Comparison of ENCODE assay signal across 1 cellular context in the genomic region with DNA sequence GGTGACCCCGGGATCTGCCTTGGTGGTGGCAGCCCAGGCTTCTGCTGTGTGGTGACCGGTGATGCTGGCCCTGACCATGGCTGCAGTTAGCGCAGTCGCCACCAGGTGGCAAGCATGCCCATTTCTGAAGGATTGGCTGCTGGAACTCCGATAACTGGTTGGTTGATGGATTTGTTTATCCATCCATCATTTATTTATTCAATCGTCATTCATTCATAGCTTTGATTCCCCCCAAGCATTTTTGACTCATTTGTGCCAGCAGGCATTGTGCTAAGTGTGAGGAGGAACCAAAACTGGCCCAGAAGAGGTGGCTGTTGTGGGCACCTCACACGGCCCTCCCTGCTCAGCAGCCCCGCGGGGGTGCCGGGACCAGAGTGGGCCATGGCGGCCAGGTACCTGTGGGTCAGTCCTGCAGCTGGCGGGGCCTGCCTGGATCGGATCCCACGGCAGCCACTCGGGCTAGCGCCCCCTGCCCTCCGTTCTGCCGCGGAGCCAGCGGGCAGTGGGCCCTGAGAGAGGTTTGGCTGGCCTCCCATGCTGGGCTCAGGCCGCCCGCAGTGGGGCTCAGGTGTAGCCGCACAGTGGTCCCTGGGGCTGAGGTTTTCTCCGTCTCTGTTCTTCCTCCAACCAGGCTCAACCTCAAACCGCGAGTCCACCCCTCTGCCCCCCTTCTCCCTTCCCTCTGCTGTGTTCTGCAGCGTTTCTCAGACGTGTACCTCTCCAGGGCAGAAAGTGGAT.
TF ChIP-seq lines count a peak whose summit lies in the region.

No MANE protein-coding gene starts in this region.

TF ChIP-seq in SK-N-SH, 30 proteins besides CTCF, POLR2A, EP300 and RAD21 (continued from another document):
- TF ChIP-seq, protein P1, sequence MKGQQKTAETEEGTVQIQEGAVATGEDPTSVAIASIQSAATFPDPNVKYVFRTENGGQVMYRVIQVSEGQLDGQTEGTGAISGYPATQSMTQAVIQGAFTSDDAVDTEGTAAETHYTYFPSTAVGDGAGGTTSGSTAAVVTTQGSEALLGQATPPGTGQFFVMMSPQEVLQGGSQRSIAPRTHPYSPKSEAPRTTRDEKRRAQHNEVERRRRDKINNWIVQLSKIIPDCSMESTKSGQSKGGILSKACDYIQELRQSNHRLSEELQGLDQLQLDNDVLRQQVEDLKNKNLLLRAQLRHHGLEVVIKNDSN (IDR thresholded peaks at IDR 0.05; ENCODE audit: borderline replicate concordance, low read depth), result no peak
- TF ChIP-seq, protein P2, sequence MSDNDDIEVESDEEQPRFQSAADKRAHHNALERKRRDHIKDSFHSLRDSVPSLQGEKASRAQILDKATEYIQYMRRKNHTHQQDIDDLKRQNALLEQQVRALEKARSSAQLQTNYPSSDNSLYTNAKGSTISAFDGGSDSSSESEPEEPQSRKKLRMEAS (IDR thresholded peaks at IDR 0.05; ENCODE audit: low read depth), result peak; percentile 79; the same call in 1 of the 2 replicates
- TF ChIP-seq RFX5 (IDR thresholded peaks at IDR 0.05; ENCODE audit: low read length) (0 out of 2 replicates have a peak, but pooled peaks have one; percentile 43), TAF1 (IDR thresholded peaks at IDR 0.05; ENCODE audit: borderline replicate concordance, low read depth, low read length) (peak; percentile 14; the same call in 1 of the 2 replicates), GABPA (IDR thresholded peaks at IDR 0.05; ENCODE audit: low read depth) (no peak), MEF2A (IDR thresholded peaks at IDR 0.05; ENCODE audit: borderline replicate concordance, low read depth) (no peak), NRF1 (IDR thresholded peaks at IDR 0.05; ENCODE audit: low read depth, low read length) (0 out of 2 replicates have a peak, but pooled peaks have one; percentile 14), FOSL2 (IDR thresholded peaks at IDR 0.05; ENCODE audit: borderline replicate concordance, low read depth) (no peak), TEAD4 (IDR thresholded peaks at IDR 0.05; ENCODE audit: borderline replicate concordance, insufficient read depth) (no peak), FOXJ3 (CRISPR knock-in tag; IDR thresholded peaks at IDR 0.05) (no peak), SMC3 (IDR thresholded peaks at IDR 0.05; ENCODE audit: low read depth, low read length) (peak; percentile 100), EZH2phosphoT487 (IDR thresholded peaks at IDR 0.05; ENCODE audit: borderline replicate concordance, low read depth) (no peak), CHD2 (IDR thresholded peaks at IDR 0.05; ENCODE audit: low read length, partially characterized antibody) (peak; percentile 52), SIN3A (IDR thresholded peaks at IDR 0.05; ENCODE audit: borderline replicate concordance, low read depth, low read length) (peak; percentile 40; the same call in 1 of the 2 replicates), JUND (IDR thresholded peaks at IDR 0.05) (no peak; the same call in 1 of the 2 replicates), TCF12 (IDR thresholded peaks at IDR 0.05) (no peak), YY1 (IDR thresholded peaks at IDR 0.05; ENCODE audit: low read depth) (peak; percentile 62; the same call in 1 of the 2 replicates), MXI1 (IDR thresholded peaks at IDR 0.05; ENCODE audit: low read depth, low read length) (no peak; the same call in 1 of the 2 replicates)
- TF ChIP-seq, protein P3, sequence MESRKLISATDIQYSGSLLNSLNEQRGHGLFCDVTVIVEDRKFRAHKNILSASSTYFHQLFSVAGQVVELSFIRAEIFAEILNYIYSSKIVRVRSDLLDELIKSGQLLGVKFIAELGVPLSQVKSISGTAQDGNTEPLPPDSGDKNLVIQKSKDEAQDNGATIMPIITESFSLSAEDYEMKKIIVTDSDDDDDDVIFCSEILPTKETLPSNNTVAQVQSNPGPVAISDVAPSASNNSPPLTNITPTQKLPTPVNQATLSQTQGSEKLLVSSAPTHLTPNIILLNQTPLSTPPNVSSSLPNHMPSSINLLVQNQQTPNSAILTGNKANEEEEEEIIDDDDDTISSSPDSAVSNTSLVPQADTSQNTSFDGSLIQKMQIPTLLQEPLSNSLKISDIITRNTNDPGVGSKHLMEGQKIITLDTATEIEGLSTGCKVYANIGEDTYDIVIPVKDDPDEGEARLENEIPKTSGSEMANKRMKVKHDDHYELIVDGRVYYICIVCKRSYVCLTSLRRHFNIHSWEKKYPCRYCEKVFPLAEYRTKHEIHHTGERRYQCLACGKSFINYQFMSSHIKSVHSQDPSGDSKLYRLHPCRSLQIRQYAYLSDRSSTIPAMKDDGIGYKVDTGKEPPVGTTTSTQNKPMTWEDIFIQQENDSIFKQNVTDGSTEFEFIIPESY (IDR thresholded peaks at IDR 0.05; ENCODE audit: borderline replicate concordance, low read depth), result no peak
- TF ChIP-seq, protein P4, sequence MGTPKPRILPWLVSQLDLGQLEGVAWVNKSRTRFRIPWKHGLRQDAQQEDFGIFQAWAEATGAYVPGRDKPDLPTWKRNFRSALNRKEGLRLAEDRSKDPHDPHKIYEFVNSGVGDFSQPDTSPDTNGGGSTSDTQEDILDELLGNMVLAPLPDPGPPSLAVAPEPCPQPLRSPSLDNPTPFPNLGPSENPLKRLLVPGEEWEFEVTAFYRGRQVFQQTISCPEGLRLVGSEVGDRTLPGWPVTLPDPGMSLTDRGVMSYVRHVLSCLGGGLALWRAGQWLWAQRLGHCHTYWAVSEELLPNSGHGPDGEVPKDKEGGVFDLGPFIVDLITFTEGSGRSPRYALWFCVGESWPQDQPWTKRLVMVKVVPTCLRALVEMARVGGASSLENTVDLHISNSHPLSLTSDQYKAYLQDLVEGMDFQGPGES (IDR thresholded peaks at IDR 0.05; ENCODE audit: low read depth, low read length), result no peak
- TF ChIP-seq, protein P5, sequence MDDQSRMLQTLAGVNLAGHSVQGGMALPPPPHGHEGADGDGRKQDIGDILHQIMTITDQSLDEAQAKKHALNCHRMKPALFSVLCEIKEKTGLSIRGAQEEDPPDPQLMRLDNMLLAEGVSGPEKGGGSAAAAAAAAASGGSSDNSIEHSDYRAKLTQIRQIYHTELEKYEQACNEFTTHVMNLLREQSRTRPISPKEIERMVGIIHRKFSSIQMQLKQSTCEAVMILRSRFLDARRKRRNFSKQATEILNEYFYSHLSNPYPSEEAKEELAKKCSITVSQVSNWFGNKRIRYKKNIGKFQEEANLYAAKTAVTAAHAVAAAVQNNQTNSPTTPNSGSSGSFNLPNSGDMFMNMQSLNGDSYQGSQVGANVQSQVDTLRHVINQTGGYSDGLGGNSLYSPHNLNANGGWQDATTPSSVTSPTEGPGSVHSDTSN (IDR thresholded peaks at IDR 0.05), result peak; percentile 84
